ENCODE assay signal across 12 cellular contexts in the genomic region with DNA sequence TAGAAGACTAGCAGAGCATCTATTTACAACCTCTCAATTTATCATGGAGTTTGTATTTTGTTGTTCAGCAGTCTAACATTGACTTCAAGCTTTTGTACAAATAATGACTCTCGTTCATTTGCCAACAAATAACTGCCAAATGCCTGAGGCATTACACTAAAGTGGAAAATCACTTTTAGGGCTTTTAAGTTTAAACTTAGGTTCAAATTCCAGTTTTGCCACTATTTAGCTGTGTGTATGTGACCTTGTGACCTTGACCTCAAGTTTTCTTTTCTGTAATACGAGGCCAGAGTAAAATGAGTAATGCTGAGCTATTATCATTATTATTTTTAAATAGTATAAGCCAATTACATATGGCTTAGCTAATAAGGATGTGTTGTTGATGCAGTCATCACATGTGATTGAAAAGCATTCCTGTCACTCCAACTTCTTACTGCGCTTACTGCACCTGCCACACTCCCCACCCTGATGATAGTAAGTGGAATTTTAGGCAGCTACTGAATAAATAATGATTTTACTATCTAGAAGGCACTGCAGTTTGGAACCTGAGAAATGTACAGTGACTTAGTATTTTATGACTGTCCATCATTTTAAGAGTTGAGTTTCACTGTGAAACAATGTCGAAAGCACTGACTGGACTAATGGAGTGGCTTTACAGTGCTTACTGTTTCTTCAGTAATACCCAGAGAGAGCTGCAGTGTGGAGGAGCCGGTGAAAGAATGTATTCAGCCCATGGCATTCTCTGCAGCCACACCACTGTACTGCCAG. TPM values are rescaled to one million over a fixed set of nuclear protein-coding genes. Genes with fewer than 3 reads are reported as not detected.
DNase-seq lines count a peak whose midpoint lies in the region; ATAC-seq and TF ChIP-seq lines count a peak whose summit lies in the region.
"Had no signal": no experiment of that assay in that cellular context is flagged by ENCODE, and none has a peak within 500 bp of the region (broad histone marks: within the 10 kb centered on the region; RNA-seq: fewer than 3 reads in every experiment).

No MANE protein-coding gene starts in this region.

- CTCF ChIA-PET in CD4-positive, alpha-beta memory T cell (lab: Charles Lee; ENCODE audit: partially characterized antibody): interaction anchor here (0.6 to 3.7 kb wide), 9 partner anchors 12 to 168 kb away, joined by 3 to 24 read pairs (median 4); no protein-coding TSS in a partner anchor

- no peak overlapping the region for H3K27ac ChIP-seq in CD4-positive, alpha-beta memory T cell (ENCODE audit: low read depth, low read length)

- ATAC-seq in natural killer cell: no peak
- no peak for ATAC-seq in HG03442 (IDR thresholded peaks at IDR 0.05; ENCODE audit: unreplicated experiment)

- TF ChIP-seq CTCF in choroid plexus epithelial cell (conservative IDR thresholded peaks at IDR 0.05; ENCODE audit: low read depth, low read length) (no peak), natural killer cell (IDR thresholded peaks at IDR 0.05) (no peak)

- POLR2A ChIA-PET in CD4-positive, alpha-beta memory T cell (lab: Charles Lee; ENCODE audit: partially characterized antibody): interaction anchor here (1.9 kb wide), 1 partner anchor 48 kb away, joined by 4 read pairs; no protein-coding TSS in a partner anchor

- H3K4me3 ChIP-seq in CD4-positive, alpha-beta memory T cell (ENCODE audit: low read length in 2 of 2): no peak overlapping the region
- no peak overlapping the region for H3K4me3 ChIP-seq in choroid plexus epithelial cell (ENCODE audit: low read depth, low read length)

- H3K36me3 ChIP-seq in CD4-positive, alpha-beta memory T cell (ENCODE audit: insufficient read depth, low read length): no peaks in the 10 kb centered on the region

- no peaks in the 10 kb centered on the region for H3K27me3 Mint-ChIP-seq in CD4-positive, alpha-beta memory T cell
- no peaks in the 10 kb centered on the region for H3K27me3 Mint-ChIP-seq in natural killer cell (ENCODE audit: low read depth in 2 of 2)

- no peaks in the 10 kb centered on the region for H3K9me3 Mint-ChIP-seq in CD4-positive, alpha-beta memory T cell
- H3K9me3 Mint-ChIP-seq in natural killer cell: no peaks in the 10 kb centered on the region

- H3K4me1 Mint-ChIP-seq in CD4-positive, alpha-beta memory T cell: peaks cover 42 to 76% (median 61%) of the 10 kb centered on the region in 4 donors
- peaks cover 76 to 78% of the 10 kb centered on the region in 2 donors for H3K4me1 Mint-ChIP-seq in natural killer cell

- H3K9me3 ChIP-seq in CD4-positive, alpha-beta memory T cell (ENCODE audit: control insufficient read depth in 1 of 2, low read length in 2 of 2): no peaks in the 10 kb centered on the region

- no peak for DNase-seq in CD4-positive, alpha-beta memory T cell
- peak; percentile 65 for DNase-seq in M059J (ENCODE audit: low read depth)
- DNase-seq in choroid plexus epithelial cell (ENCODE audit: low read depth): peak; percentile 82
- no peak for DNase-seq in natural killer cell
- DNase-seq in hippocampal formation (lab: John Stamatoyannopoulos, UW): no peak
- DNase-seq in NK-92 treated with Interleukin-12 subunit alpha and Interleukin-12 subunit beta, amount 100 ng/mL, for 24 hours (lab: John Stamatoyannopoulos, UW): no peak
- DNase-seq in activated CD4-positive, alpha-beta T cell treated with anti-CD3 and anti-CD28 coated beads for 4 hours: no peak
- DNase-seq: cerebellar nuclear complex; kidney glomerular epithelial cell; NCI-H2171; stimulated activated CD4-positive, alpha-beta T cell treated with anti-CD3 and anti-CD28 coated beads, Interleukin-4, amount 100 ng/mL, for 4 hours had no signal

- peaks cover 48% of the 10 kb centered on the region for H3K4me1 ChIP-seq in CD4-positive, alpha-beta memory T cell (ENCODE audit: insufficient read depth, low read length)

- no peak overlapping the region for H3K4me3 Mint-ChIP-seq in CD4-positive, alpha-beta memory T cell
- no peak overlapping the region for H3K4me3 Mint-ChIP-seq in natural killer cell

- peaks cover 20 to 21% of the 10 kb centered on the region in 2 donors for H3K36me3 Mint-ChIP-seq in CD4-positive, alpha-beta memory T cell
- no peaks in the 10 kb centered on the region for H3K36me3 Mint-ChIP-seq in natural killer cell

- H3K27ac Mint-ChIP-seq in CD4-positive, alpha-beta memory T cell: peak overlapping the region in 5 of 7 donors; percentile 43 to 78 (median 64)
- peak overlapping the region; percentile 58 to 87 for H3K27ac Mint-ChIP-seq in natural killer cell

- intact Hi-C loops in CD4-positive, alpha-beta memory T cell (cut with micrococcal nuclease): loop anchor here (5.0 kb wide), 2 partner anchors 49 to 289 kb away; partner anchors contain the start of gene EDEM1
- intact Hi-C loops in natural killer cell (cut with micrococcal nuclease): no loop called here

- no peaks in the 10 kb centered on the region for H3K27me3 ChIP-seq in CD4-positive, alpha-beta memory T cell (ENCODE audit: insufficient read depth, low read length)

RNA-seq across cellular contexts. Expression of gene ARL8B, which starts 16.3 kb away (rescaled TPM):
- total RNA-seq in CD4-positive, alpha-beta memory T cell: 10 to 100 TPM; 55.5 to 60.5 TPM
- 10 to 100 TPM; 46.1 to 60.9 TPM for polyA plus RNA-seq in CD4-positive, alpha-beta memory T cell
- 25.9 and 40.9 TPM in 2 replicates for total RNA-seq in M059J (2014; rRNA removed; shearing (Covaris generic))
- total RNA-seq in natural killer cell: 10 to 100 TPM; 43.3 to 52.7 (median 48.9) TPM

RNA-seq across cellular contexts. Expression of gene EDEM1, which starts 49.1 kb away (rescaled TPM):
- total RNA-seq in CD4-positive, alpha-beta memory T cell: 100 to 1,000 TPM; 146 to 153 TPM
- polyA plus RNA-seq in CD4-positive, alpha-beta memory T cell: 10 to 100 TPM; 42.4 to 52.9 TPM
- total RNA-seq in M059J (2014; rRNA removed; shearing (Covaris generic)): 8.9 and 17.7 TPM in 2 replicates
- 10 to 100 TPM; 55.3 to 64.2 (median 59.9) TPM for total RNA-seq in natural killer cell

Comparison
In these comparisons a context has a peak if more than half of its experiments do, and no peak if none do; other contexts are left out.
1. DNase-seq: peak in M059J (single experiment) and choroid plexus epithelial cell (single experiment); none in CD4-positive, alpha-beta memory T cell (0 of 5), natural killer cell (single experiment), hippocampal formation (0 of 2), NK-92 treated with Interleukin-12 subunit alpha and Interleukin-12 subunit beta, amount 100 ng/mL, for 24 hours (single experiment) and activated CD4-positive, alpha-beta T cell treated with anti-CD3 and anti-CD28 coated beads for 4 hours (0 of 2).